Comparison of ENCODE assay signal across 8 cellular contexts in the genomic region with DNA sequence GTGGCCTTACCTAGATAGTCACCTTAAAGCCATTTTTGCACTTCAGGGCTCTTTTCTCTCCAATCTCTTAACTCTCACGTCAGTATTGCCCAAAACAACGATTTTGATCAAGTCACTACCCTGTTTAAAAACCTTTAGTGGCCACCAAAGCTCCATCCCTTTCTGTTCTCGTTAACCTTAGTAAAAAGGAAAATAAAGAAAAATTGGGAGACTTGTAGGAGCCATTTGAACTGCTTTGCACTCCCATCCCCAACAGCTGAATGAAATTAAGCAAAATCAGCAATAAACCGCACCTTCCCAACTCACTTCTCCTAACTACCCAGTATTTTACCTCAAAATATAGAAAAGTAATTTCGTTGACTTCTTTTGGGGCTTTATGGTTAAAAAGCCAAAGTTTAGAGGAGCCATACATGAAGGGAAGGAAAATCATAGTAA. TPM values are rescaled to one million over a fixed set of nuclear protein-coding genes. Genes with fewer than 3 reads are reported as not detected.
DNase-seq lines count a peak whose midpoint lies in the region; ATAC-seq and TF ChIP-seq lines count a peak whose summit lies in the region.

No MANE protein-coding gene starts in this region.

- peak overlapping the region; percentile 85 for H3K27ac ChIP-seq in VCaP

- DNase-seq in GM12864 (ENCODE audit: low read depth) (no peak), fibroblast of the aortic adventitia (ENCODE audit: low read depth) (no peak), retinal pigment epithelial cell (ENCODE audit: low read depth) (no peak), NCI-H69 (lab: John Stamatoyannopoulos, UW) (no peak), NCI-H1105 (lab: John Stamatoyannopoulos, UW) (no peak), mucosa of gallbladder (ENCODE audit: low spot score) (no peak)

- ATAC-seq in GM19455 (IDR thresholded peaks at IDR 0.05; ENCODE audit: unreplicated experiment), result no peak

- TF ChIP-seq CTCF in GM12864 (IDR thresholded peaks at IDR 0.05; ENCODE audit: low read depth, low read length, missing control alignments) (no peak), VCaP (conservative IDR thresholded peaks at IDR 0.05) (no peak), fibroblast of the aortic adventitia (IDR thresholded peaks at IDR 0.05; ENCODE audit: insufficient read depth, low read length) (no peak), retinal pigment epithelial cell (conservative IDR thresholded peaks at IDR 0.05; ENCODE audit: low read depth, low read length) (no peak)

- peak overlapping the region; percentile 25; the same call in 1 of the 2 replicates for H3K4me3 ChIP-seq in GM12864 (ENCODE audit: low read depth, low read length)
- H3K4me3 ChIP-seq in fibroblast of the aortic adventitia (ENCODE audit: low read depth, low read length), result peak overlapping the region; percentile 98
- peak overlapping the region; percentile 59 for H3K4me3 ChIP-seq in retinal pigment epithelial cell (ENCODE audit: low read length)

RNA-seq across cellular contexts. Expression of a gene that starts 0.7 kb away (rescaled TPM):
- total RNA-seq in fibroblast of the aortic adventitia (ENCODE audit: low replicate concordance) (45.6 and 161 TPM in 2 replicates), mucosa of gallbladder (48.1 TPM)

Comparison
In these comparisons a context has a peak if more than half of its experiments do, and no peak if none do; other contexts are left out.
1. H3K4me3 ChIP-seq: peak in every context shown above with its lines; median percentile 98 in fibroblast of the aortic adventitia; 59 in retinal pigment epithelial cell; 25 in GM12864.